In the genomic region with DNA sequence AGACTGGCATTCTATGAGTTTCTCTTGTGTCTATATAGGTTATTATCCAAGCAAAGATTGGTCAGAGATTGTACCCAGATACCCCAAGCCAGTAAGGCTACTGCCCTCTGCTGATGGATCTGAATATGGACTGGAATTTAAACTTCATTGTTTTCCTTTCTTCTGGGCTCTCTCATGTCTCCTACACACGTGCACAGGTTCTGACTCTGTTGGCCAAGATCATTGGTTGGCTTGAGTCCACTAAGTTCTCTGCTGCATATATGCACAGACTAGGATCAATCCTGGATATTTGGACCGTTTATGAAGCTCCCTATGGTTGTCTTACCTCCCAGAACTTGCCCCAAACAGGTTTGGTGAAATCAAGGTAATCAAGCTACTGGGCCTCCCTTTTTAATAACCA, we compare ENCODE assay signal across 8 cellular contexts.
DNase-seq lines count a peak whose midpoint lies in the region; ATAC-seq and TF ChIP-seq lines count a peak whose summit lies in the region.

No MANE protein-coding gene starts in this region.

- no peak for TF ChIP-seq EP300 in sigmoid colon (IDR thresholded peaks at IDR 0.05)

- ATAC-seq in heart right ventricle (peak in 4 of 8 donors; percentile 39 to 57 (median 55)), GM21529 (IDR thresholded peaks at IDR 0.05; ENCODE audit: unreplicated experiment) (no peak), GM19397 (IDR thresholded peaks at IDR 0.05; ENCODE audit: unreplicated experiment) (no peak)

- intact Hi-C loops in heart right ventricle (cut with DNase I) (loop anchor here (1.0 to 10.0 kb wide), 6 partner anchors 152 to 170 kb away; a partner anchor contains a TSS), sigmoid colon (cut with DNase I) (loop anchor here (1.0 to 10.0 kb wide), 2 partner anchors 154 to 242 kb away; a partner anchor contains a TSS)

- no peaks in the 10 kb centered on the region for H3K27me3 ChIP-seq in WERI-Rb-1 (ENCODE audit: insufficient read depth, low read depth, severe bottlenecking)
- no peaks in the 10 kb centered on the region for H3K27me3 ChIP-seq in heart right ventricle
- no peaks in the 10 kb centered on the region for H3K27me3 ChIP-seq in sigmoid colon

- H3K4me3 ChIP-seq in WERI-Rb-1 (ENCODE audit: low read depth, low read length) (no peak overlapping the region), heart right ventricle (no peak overlapping the region), sigmoid colon (no peak overlapping the region)

- peak; percentile 53; the same call in 1 of the 2 replicates for TF ChIP-seq CTCF in GM12874 (IDR thresholded peaks at IDR 0.05; ENCODE audit: insufficient read depth, low read depth, low read length)
- TF ChIP-seq CTCF in WERI-Rb-1 (IDR thresholded peaks at IDR 0.05; ENCODE audit: low read depth, low read length), result peak; percentile 69
- peak; percentile 42 to 75 (median 68) for TF ChIP-seq CTCF in heart right ventricle (IDR thresholded peaks at IDR 0.05)
- peak; percentile 40 to 65 (median 58) for TF ChIP-seq CTCF in sigmoid colon (IDR thresholded peaks at IDR 0.05)

- DNase-seq in Ammon's horn (ENCODE audit: low spot score) (peak; percentile 43), NCI-H2081 (lab: John Stamatoyannopoulos, UW) (peak; percentile 26 to 70), WERI-Rb-1 (no peak), heart right ventricle (no peak), sigmoid colon (no peak)

- H3K27ac ChIP-seq in WERI-Rb-1, result no peak overlapping the region
- H3K27ac ChIP-seq in heart right ventricle, result no peak overlapping the region
- no peak overlapping the region for H3K27ac ChIP-seq in sigmoid colon

- H3K4me1 ChIP-seq in heart right ventricle, result no peaks in the 10 kb centered on the region
- H3K4me1 ChIP-seq in sigmoid colon, result no peaks in the 10 kb centered on the region

- peaks cover 5% of the 10 kb centered on the region for H3K36me3 ChIP-seq in WERI-Rb-1
- peaks cover 0 to 30% (median 0%) of the 10 kb centered on the region in 9 donors for H3K36me3 ChIP-seq in heart right ventricle
- peaks cover 0 to 21% (median 0%) of the 10 kb centered on the region in 4 donors for H3K36me3 ChIP-seq in sigmoid colon

- 29 to 37% methylated on average over 2 of the region's 2 CpGs for WGBS in heart right ventricle, 2 donors
- WGBS in sigmoid colon, 2 donors, result 5 to 20% methylated on average over 2 of the region's 2 CpGs

- TF ChIP-seq POLR2A in sigmoid colon (IDR thresholded peaks at IDR 0.05), result no peak

- H3K9me3 ChIP-seq in WERI-Rb-1 (ENCODE audit: severe bottlenecking) (no peaks in the 10 kb centered on the region), heart right ventricle (no peaks in the 10 kb centered on the region), sigmoid colon (no peaks in the 10 kb centered on the region)

Comparison
In these comparisons a context has a peak if more than half of its experiments do, and no peak if none do; other contexts are left out.
1. DNase-seq: peak in Ammon's horn (single experiment) and NCI-H2081 (2 of 2); none in WERI-Rb-1 (single experiment), heart right ventricle (0 of 2) and sigmoid colon (single experiment).
2. Peak in every context shown above with its lines, with median percentiles within 50 percentile points of each other: CTCF ChIP-seq.